Comparison of ENCODE assay signal across 15 cellular contexts in genomic region chr5:115671939-115672338, GRCh38. TPM values are rescaled to one million over a fixed set of nuclear protein-coding genes. Genes with fewer than 3 reads are reported as not detected.
DNase-seq lines count a peak whose midpoint lies in the region; ATAC-seq, FAIRE-seq and TF ChIP-seq lines count a peak whose summit lies in the region.
"Had no signal": no experiment of that assay in that cellular context is flagged by ENCODE, and none has a peak within 500 bp of the region (broad histone marks: within the 10 kb centered on the region; RNA-seq: fewer than 3 reads in every experiment).

No MANE protein-coding gene starts in this region.

- no peak overlapping the region for H3K4me2 ChIP-seq in astrocyte (ENCODE audit: low read length)
- H3K4me2 ChIP-seq: A549 had no signal

- H3K9me3 Mint-ChIP-seq in astrocyte (ENCODE audit: unreplicated experiment) = peaks cover 29% of the 10 kb centered on the region
- H3K9me3 Mint-ChIP-seq in activated T-helper 1 cell treated with anti-CD3 and anti-CD28 coated beads, Interleukin-12 subunit alpha, Interleukin-12 subunit beta, Interleukin-2, Interleukin-4 antibody, amounts not matched to agents 30 ng/mL and 10 ng/mL and 1 ng/mL, durations not matched to agents 14 hours and 24 hours and 36 hours = peaks cover 19% of the 10 kb centered on the region

- H3K27me3 Mint-ChIP-seq in astrocyte (ENCODE audit: low read depth, unreplicated experiment) = no peaks in the 10 kb centered on the region
- H3K27me3 Mint-ChIP-seq in activated T-helper 1 cell treated with anti-CD3 and anti-CD28 coated beads, Interleukin-12 subunit alpha, Interleukin-12 subunit beta, Interleukin-2, Interleukin-4 antibody, amounts not matched to agents 30 ng/mL and 10 ng/mL and 1 ng/mL, durations not matched to agents 14 hours and 24 hours and 36 hours (ENCODE audit: insufficient read depth) = peaks cover 17% of the 10 kb centered on the region

- H3K36me3 Mint-ChIP-seq in astrocyte (ENCODE audit: low read depth, unreplicated experiment) = no peaks in the 10 kb centered on the region
- H3K36me3 Mint-ChIP-seq in activated T-helper 1 cell treated with anti-CD3 and anti-CD28 coated beads, Interleukin-12 subunit alpha, Interleukin-12 subunit beta, Interleukin-2, Interleukin-4 antibody, amounts not matched to agents 30 ng/mL and 10 ng/mL and 1 ng/mL, durations not matched to agents 14 hours and 24 hours and 36 hours (ENCODE audit: low read depth) = no peaks in the 10 kb centered on the region
- H3K36me3 Mint-ChIP-seq: CD4-positive, alpha-beta memory T cell had no signal

- no peaks in the 10 kb centered on the region for H4K20me1 ChIP-seq in astrocyte (ENCODE audit: insufficient read depth, low read length)

- DNase-seq in HT1080 (ENCODE audit: low read depth) = peak; percentile 21
- DNase-seq in RKO (ENCODE audit: low spot score) = peak; percentile 16
- peak; percentile 58 for DNase-seq in astrocyte (ENCODE audit: low read depth)
- peak; percentile 16 for DNase-seq in iris pigment epithelial cell (ENCODE audit: low read depth)
- no peak for DNase-seq in ecto neural progenitor cell (ENCODE audit: low spot score)
- DNase-seq in activated T-helper 1 cell treated with anti-CD3 and anti-CD28 coated beads, Interleukin-12 subunit alpha, Interleukin-12 subunit beta, Interleukin-2, Interleukin-4 antibody, amounts not matched to agents 30 ng/mL and 10 ng/mL and 1 ng/mL, durations not matched to agents 14 hours and 24 hours and 36 hours (ENCODE audit: low spot score) = no peak
- no peak for DNase-seq in upper lobe of right lung
- DNase-seq: BE2C; CD4-positive, alpha-beta memory T cell; DMS79; GOT3; H9 had no signal

- H3K27me3 ChIP-seq in astrocyte (ENCODE audit: insufficient read depth, low read length) (no peaks in the 10 kb centered on the region), upper lobe of right lung (no peaks in the 10 kb centered on the region)

- FAIRE-seq in astrocyte (lab: Jason Lieb, UNC) = no peak
- FAIRE-seq: A549, GM12891 had no signal

- no peak for ATAC-seq in upper lobe of right lung
- ATAC-seq: A549 had no signal

- H3K4me3 Mint-ChIP-seq in astrocyte (ENCODE audit: unreplicated experiment) = no peak overlapping the region
- no peak overlapping the region for H3K4me3 Mint-ChIP-seq in activated T-helper 1 cell treated with anti-CD3 and anti-CD28 coated beads, Interleukin-12 subunit alpha, Interleukin-12 subunit beta, Interleukin-2, Interleukin-4 antibody, amounts not matched to agents 30 ng/mL and 10 ng/mL and 1 ng/mL, durations not matched to agents 14 hours and 24 hours and 36 hours
- H3K4me3 Mint-ChIP-seq: CD4-positive, alpha-beta memory T cell; H9 had no signal

- no peaks in the 10 kb centered on the region for H3K79me2 ChIP-seq in astrocyte (ENCODE audit: insufficient read depth, low read length)

- H3K9me3 ChIP-seq in astrocyte (ENCODE audit: insufficient read depth, low read depth, low read length) = no peaks in the 10 kb centered on the region
- no peaks in the 10 kb centered on the region for H3K9me3 ChIP-seq in upper lobe of right lung
- H3K9me3 ChIP-seq: A549, BE2C had no signal

- H3K27ac ChIP-seq in astrocyte (ENCODE audit: low read depth, low read length) (no peak overlapping the region), upper lobe of right lung (no peak overlapping the region)
- H3K27ac ChIP-seq: A549, C4-2B had no signal

- H3K27ac Mint-ChIP-seq in astrocyte (ENCODE audit: unreplicated experiment) = no peak overlapping the region
- H3K27ac Mint-ChIP-seq in activated T-helper 1 cell treated with anti-CD3 and anti-CD28 coated beads, Interleukin-12 subunit alpha, Interleukin-12 subunit beta, Interleukin-2, Interleukin-4 antibody, amounts not matched to agents 30 ng/mL and 10 ng/mL and 1 ng/mL, durations not matched to agents 14 hours and 24 hours and 36 hours = no peak overlapping the region
- H3K27ac Mint-ChIP-seq: CD4-positive, alpha-beta memory T cell; H9 had no signal

- TF ChIP-seq CTCF in astrocyte (IDR thresholded peaks at IDR 0.05; ENCODE audit: insufficient read depth, low read depth, low read length) (no peak), upper lobe of right lung (IDR thresholded peaks at IDR 0.05) (no peak)

- no peak overlapping the region for H2AFZ ChIP-seq in astrocyte (ENCODE audit: low read depth, low read length)

- intact Hi-C loops in activated T-helper 1 cell treated with anti-CD3 and anti-CD28 coated beads, Interleukin-12 subunit alpha, Interleukin-12 subunit beta, Interleukin-2, Interleukin-4 antibody, amounts not matched to agents 30 ng/mL and 10 ng/mL and 1 ng/mL, durations not matched to agents 14 hours and 24 hours and 36 hours (cut with micrococcal nuclease) = no loop called here
- intact Hi-C loops in upper lobe of right lung (cut with DNase I) = no loop called here

- H3K4me1 ChIP-seq in astrocyte (ENCODE audit: insufficient read depth, low read length) (no peaks in the 10 kb centered on the region), upper lobe of right lung (no peaks in the 10 kb centered on the region)
- H3K4me1 ChIP-seq: A549, BE2C had no signal

- H3K4me3 ChIP-seq in astrocyte (ENCODE audit: insufficient read depth, low read depth, low read length) = no peak overlapping the region
- no peak overlapping the region for H3K4me3 ChIP-seq in upper lobe of right lung
- H3K4me3 ChIP-seq: A549 had no signal

- H3K36me3 ChIP-seq in astrocyte (ENCODE audit: insufficient read depth, low read length) (no peaks in the 10 kb centered on the region), upper lobe of right lung (no peaks in the 10 kb centered on the region)
- H3K36me3 ChIP-seq: BE2C had no signal

- H3K4me1 Mint-ChIP-seq in astrocyte (ENCODE audit: low read depth, unreplicated experiment) = peaks cover 2% of the 10 kb centered on the region
- no peaks in the 10 kb centered on the region for H3K4me1 Mint-ChIP-seq in activated T-helper 1 cell treated with anti-CD3 and anti-CD28 coated beads, Interleukin-12 subunit alpha, Interleukin-12 subunit beta, Interleukin-2, Interleukin-4 antibody, amounts not matched to agents 30 ng/mL and 10 ng/mL and 1 ng/mL, durations not matched to agents 14 hours and 24 hours and 36 hours (ENCODE audit: low read depth)
- H3K4me1 Mint-ChIP-seq: CD4-positive, alpha-beta memory T cell; H9 had no signal

- no peak overlapping the region for H3K9ac ChIP-seq in astrocyte (ENCODE audit: low read length)

RNA-seq across cellular contexts. Expression of gene TMED7, which starts 46.1 kb away (rescaled TPM):
- total RNA-seq in HT1080 (2014; rRNA removed; shearing (Covaris generic)) = 180 and 288 TPM in 2 replicates
- 155 and 176 TPM in 2 replicates for polyA plus RNA-seq in HT1080 (2015; cell fraction: cytosol; rRNA removed)
- 141 and 153 TPM in 2 replicates for polyA plus RNA-seq in HT1080 (2015; cell fraction: nucleus; rRNA removed)
- total RNA-seq in astrocyte (163 and 173 TPM in 2 replicates), upper lobe of right lung (93.5 TPM)
- total RNA-seq in activated T-helper 1 cell treated with anti-CD3 and anti-CD28 coated beads, Interleukin-12 subunit alpha, Interleukin-12 subunit beta, Interleukin-2, Interleukin-4 antibody, amounts not matched to agents 30 ng/mL and 10 ng/mL and 1 ng/mL, durations not matched to agents 14 hours and 24 hours and 36 hours = 43.4 and 44.0 TPM in 2 replicates

Comparison
In these comparisons a context has a peak if more than half of its experiments do, and no peak if none do; other contexts are left out.
1. DNase-seq: peak in HT1080 (single experiment), RKO (single experiment), astrocyte (single experiment) and iris pigment epithelial cell (single experiment); none in ecto neural progenitor cell (single experiment), activated T-helper 1 cell treated with anti-CD3 and anti-CD28 coated beads, Interleukin-12 subunit alpha, Interleukin-12 subunit beta, Interleukin-2, Interleukin-4 antibody, amounts not matched to agents 30 ng/mL and 10 ng/mL and 1 ng/mL, durations not matched to agents 14 hours and 24 hours and 36 hours (single experiment) and upper lobe of right lung (single experiment).